ENCODE assay signal across 24 cellular contexts in genomic region chr15:70791248-70791647, GRCh38.
"Had no signal": no experiment of that assay in that cellular context is flagged by ENCODE, and none has a peak within 500 bp of the region (broad histone marks: within the 10 kb centered on the region; RNA-seq: fewer than 3 reads in every experiment).

No MANE protein-coding gene starts in this region.

- ATAC-seq: activated naive CD4-positive, alpha-beta T cell treated with anti-CD3 and anti-CD28 coated beads, Interleukin-2, amount 50 U/mL, for 72 hours; activated T-cell treated with anti-CD3 and anti-CD28 coated beads, Interleukin-2, amount 50 U/mL, for 72 hours; stimulated activated naive CD8-positive, alpha-beta T cell treated with anti-CD3 and anti-CD28 coated beads, Interleukin-15, amount 100 ng/mL, for 72 hours; T-helper 17 cell had no signal

- H3K9me3 ChIP-seq: adrenal gland, esophagus muscularis mucosa, suprapubic skin, vagina had no signal

- H3K4me1 ChIP-seq: adrenal gland, esophagus muscularis mucosa had no signal

- H3K27me3 ChIP-seq: adrenal gland, esophagus muscularis mucosa, suprapubic skin, vagina had no signal

- H3K36me3 ChIP-seq: adrenal gland, esophagus muscularis mucosa, suprapubic skin, vagina had no signal

- DNase-seq: activated CD4-positive, alpha-beta T cell treated with anti-CD3 and anti-CD28 coated beads, Interleukin-2, amount 50 U/mL, for 1 hour; activated CD4-positive, CD25-positive, alpha-beta regulatory T cell treated with anti-CD3 and anti-CD28 coated beads, Interleukin-2, amount 50 U/mL, for 72 hours; activated CD8-positive, alpha-beta memory T cell treated with anti-CD3 and anti-CD28 coated beads for 24 hours; activated CD8-positive, alpha-beta memory T cell treated with anti-CD3 and anti-CD28 coated beads, Interleukin-2, amount 50 U/mL, for 48 hours; activated effector memory CD4-positive, alpha-beta T cell treated with anti-CD3 and anti-CD28 coated beads, Interleukin-2, amount 50 U/mL, for 16 hours; activated T-cell treated with anti-CD3 and anti-CD28 coated beads, Interleukin-2, amount 50 U/mL, for 72 hours; adrenal gland; effector CD8-positive, alpha-beta T cell; glutamatergic neuron; hippocampal formation; islet precursor cell; midbrain; nephron progenitor cell; occipital lobe; retina; stimulated activated CD4-positive, alpha-beta T cell treated with anti-CD3 and anti-CD28 coated beads, Interleukin-2, amount 100 ng/mL, for 48 hours; stimulated activated naive CD8-positive, alpha-beta T cell treated with anti-CD3 and anti-CD28 coated beads, Interleukin-15, amount 100 ng/mL, for 72 hours; T-helper 17 cell; trophoblast cell had no signal

- H3K27ac ChIP-seq: adrenal gland, esophagus muscularis mucosa, suprapubic skin, vagina had no signal

- H3K4me3 ChIP-seq: adrenal gland, esophagus muscularis mucosa, lung, suprapubic skin, vagina had no signal
